ENCODE assay signal across 8 cellular contexts in the genomic region with DNA sequence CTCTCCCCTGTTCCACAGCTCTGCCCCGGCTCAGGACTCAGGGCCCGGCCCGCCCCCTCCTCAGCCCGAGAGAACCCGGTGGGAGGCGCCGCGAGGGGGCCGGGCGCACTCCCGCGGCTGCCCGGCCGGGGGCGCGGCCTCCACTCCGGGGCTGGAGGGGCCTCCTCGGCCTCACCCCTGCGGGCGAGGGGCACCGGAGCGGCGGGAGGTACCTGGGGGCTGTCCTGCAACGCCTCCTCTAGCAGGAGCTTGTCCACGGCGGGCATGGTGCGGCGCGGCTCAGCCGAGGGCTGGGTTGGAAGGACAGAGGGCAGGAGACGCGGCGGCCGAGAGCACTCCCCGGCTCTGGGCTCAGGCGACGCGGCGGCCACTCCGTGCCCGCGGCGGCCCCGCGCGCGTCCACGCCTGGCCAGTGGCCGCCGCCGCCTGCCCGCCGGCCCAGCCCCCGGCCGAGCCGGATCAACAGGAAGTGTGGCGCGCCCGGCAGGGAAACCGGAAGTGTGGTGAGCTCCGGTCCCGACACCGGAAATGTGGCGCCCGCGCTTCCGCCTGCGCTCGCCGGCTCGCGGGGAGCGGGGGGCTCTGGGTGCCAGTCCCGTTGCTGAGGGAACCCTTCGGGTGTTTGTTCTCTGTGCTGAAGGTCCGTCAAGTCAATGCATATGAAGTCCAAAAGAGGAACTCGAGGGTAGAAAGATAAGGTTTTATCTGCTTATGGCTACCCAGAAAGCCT. TPM values are rescaled to one million over a fixed set of nuclear protein-coding genes. Genes with fewer than 3 reads are reported as not detected.
DNase-seq lines count a peak whose midpoint lies in the region; ATAC-seq and TF ChIP-seq lines count a peak whose summit lies in the region.

A gene with protein sequence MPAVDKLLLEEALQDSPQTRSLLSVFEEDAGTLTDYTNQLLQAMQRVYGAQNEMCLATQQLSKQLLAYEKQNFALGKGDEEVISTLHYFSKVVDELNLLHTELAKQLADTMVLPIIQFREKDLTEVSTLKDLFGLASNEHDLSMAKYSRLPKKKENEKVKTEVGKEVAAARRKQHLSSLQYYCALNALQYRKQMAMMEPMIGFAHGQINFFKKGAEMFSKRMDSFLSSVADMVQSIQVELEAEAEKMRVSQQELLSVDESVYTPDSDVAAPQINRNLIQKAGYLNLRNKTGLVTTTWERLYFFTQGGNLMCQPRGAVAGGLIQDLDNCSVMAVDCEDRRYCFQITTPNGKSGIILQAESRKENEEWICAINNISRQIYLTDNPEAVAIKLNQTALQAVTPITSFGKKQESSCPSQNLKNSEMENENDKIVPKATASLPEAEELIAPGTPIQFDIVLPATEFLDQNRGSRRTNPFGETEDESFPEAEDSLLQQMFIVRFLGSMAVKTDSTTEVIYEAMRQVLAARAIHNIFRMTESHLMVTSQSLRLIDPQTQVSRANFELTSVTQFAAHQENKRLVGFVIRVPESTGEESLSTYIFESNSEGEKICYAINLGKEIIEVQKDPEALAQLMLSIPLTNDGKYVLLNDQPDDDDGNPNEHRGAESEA (minus strand): TSS at position 428 of the 730 bp plus-strand sequence. CDS start 162 bp downstream, at position 266.

- TF ChIP-seq CTCF in AG04450 (IDR thresholded peaks at IDR 0.05; ENCODE audit: low read depth, low read length): peak; percentile 24

- no peaks in the 10 kb centered on the region for H3K9me3 ChIP-seq in AG04450 (ENCODE audit: control insufficient read depth, insufficient read depth, low read length)

- peak; percentile 87 for ATAC-seq in GM18909 (IDR thresholded peaks at IDR 0.05; ENCODE audit: poor library complexity, unreplicated experiment)
- peak; percentile 83 for ATAC-seq in HG03175 (IDR thresholded peaks at IDR 0.05; ENCODE audit: unreplicated experiment)

- CTCF ChIA-PET in AG04450 (lab: Charles Lee): interaction anchor here (0.6 to 1.6 kb wide), 3 partner anchors 18 to 148 kb away, joined by 3 read pairs; no protein-coding TSS in a partner anchor

- H3K4me3 ChIP-seq in AG04450 (ENCODE audit: low read depth, low read length): peak within 1 kb of the TSS; percentile 79

- DNase-seq in AG04450 (ENCODE audit: low read depth, low spot score) (peak; percentile 61), NCI-H345 (lab: John Stamatoyannopoulos, UW) (peak; percentile 91), inferior parietal cortex (ENCODE audit: extremely low spot score) (peak; percentile 91)
- DNase-seq in activated CD4-positive, CD25-positive, alpha-beta regulatory T cell treated with anti-CD3 and anti-CD28 coated beads, Interleukin-2, amount 50 U/mL, for 16 hours (ENCODE audit: low read depth, low spot score): peak; percentile 57
- peak; percentile 69 for DNase-seq in central memory CD4-positive, alpha-beta T cell
- DNase-seq in stimulated activated CD4-positive, alpha-beta T cell treated with anti-CD3 and anti-CD28 coated beads, Interleukin-12 subunit alpha, Interleukin-12 subunit beta, amount 100 ng/mL, for 24 hours (ENCODE audit: low read depth in 2 of 2): peak; percentile 71 to 76

- no peaks in the 10 kb centered on the region for H3K27me3 ChIP-seq in AG04450 (ENCODE audit: control insufficient read depth, insufficient read depth, low read length)

- H3K27ac ChIP-seq in AG04450 (ENCODE audit: low read depth, low read length): peak within 1 kb of the TSS; percentile 81

- POLR2A ChIA-PET in AG04450 (lab: Yijun Ruan, JAX): interaction anchor here (0.6 to 2.3 kb wide), 11 partner anchors 10 to 1097 kb away, joined by 3 to 13 read pairs (median 4); no protein-coding TSS in a partner anchor

RNA-seq across cellular contexts. Expression of the gene that starts here (rescaled TPM):
- 37.8 and 50.1 TPM in 2 replicates for polyA plus RNA-seq in AG04450 (2011; rRNA removed)
- polyA minus RNA-seq in AG04450 (2011; rRNA and poly(A)+ RNA removed): 38.0 and 50.2 TPM in 2 replicates

Comparison
In these comparisons a context has a peak if more than half of its experiments do, and no peak if none do; other contexts are left out.
1. Peak in every context shown above with its lines: DNase-seq, ATAC-seq, H3K4me3 ChIP-seq and H3K27ac ChIP-seq.